ENCODE assay signal across 11 cellular contexts in the genomic region with DNA sequence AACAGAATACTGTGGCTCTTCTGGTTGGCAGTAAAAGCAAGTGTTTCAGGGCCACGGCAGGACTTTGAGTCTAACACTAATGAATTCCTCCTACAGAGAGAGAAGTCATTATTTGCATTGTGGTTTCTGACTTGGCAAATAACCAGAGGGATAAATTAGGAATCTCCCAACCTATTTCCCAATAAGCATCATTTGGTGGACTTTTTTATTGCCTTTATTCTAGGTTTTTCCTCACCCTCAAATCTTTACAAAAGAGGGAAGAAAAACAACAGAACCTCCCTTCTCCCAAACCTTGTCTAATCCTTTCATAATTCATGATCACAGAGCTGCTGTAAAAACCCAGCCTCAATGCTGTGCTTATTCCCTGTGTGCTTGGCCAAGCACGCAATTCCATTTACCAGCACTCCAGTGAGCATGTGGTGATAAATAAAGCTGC.
DNase-seq lines count a peak whose midpoint lies in the region; ATAC-seq and TF ChIP-seq lines count a peak whose summit lies in the region.
"Had no signal": no experiment of that assay in that cellular context is flagged by ENCODE, and none has a peak within 500 bp of the region (broad histone marks: within the 10 kb centered on the region; RNA-seq: fewer than 3 reads in every experiment).

No MANE protein-coding gene starts in this region.

- H3K9me3 Mint-ChIP-seq in natural killer cell: no peaks in the 10 kb centered on the region
- H3K9me3 Mint-ChIP-seq: neural crest cell had no signal

- H3K4me1 ChIP-seq in heart right ventricle: no peaks in the 10 kb centered on the region
- H3K4me1 ChIP-seq: foreskin keratinocyte had no signal

- intact Hi-C loops in natural killer cell (cut with micrococcal nuclease): no loop called here
- intact Hi-C loops in heart right ventricle (cut with DNase I): no loop called here

- H3K27me3 Mint-ChIP-seq in natural killer cell (ENCODE audit: low read depth in 2 of 2): peaks cover 17 to 32% of the 10 kb centered on the region in 2 donors

- H3K4me1 Mint-ChIP-seq in natural killer cell: no peaks in the 10 kb centered on the region

- no peaks in the 10 kb centered on the region for H3K36me3 Mint-ChIP-seq in natural killer cell

- H3K27ac Mint-ChIP-seq in natural killer cell: no peak overlapping the region

- H3K27ac ChIP-seq in SK-N-MC (peak overlapping the region; percentile 80), heart right ventricle (no peak overlapping the region)
- H3K27ac ChIP-seq: foreskin keratinocyte, HL-60 had no signal

- DNase-seq in AG09309 (ENCODE audit: low read depth) (peak; percentile 46), HuH-7 (ENCODE audit: low spot score) (peak; percentile 59), SK-N-MC (ENCODE audit: low read depth, low spot score) (no peak), kidney tubule cell (ENCODE audit: low spot score) (peak; percentile 49), SW480 (ENCODE audit: low spot score) (no peak), natural killer cell (no peak), heart right ventricle (no peak)
- no peak for DNase-seq in effector CD4-positive, alpha-beta T cell
- DNase-seq: foreskin keratinocyte had no signal

- no peaks in the 10 kb centered on the region for H3K9me3 ChIP-seq in SK-N-MC (ENCODE audit: low read depth, low read length)
- H3K9me3 ChIP-seq in heart right ventricle: no peaks in the 10 kb centered on the region

- H3K4me3 ChIP-seq in AG09309 (ENCODE audit: control insufficient read depth, low read depth, low read length) (no peak overlapping the region), SK-N-MC (peak overlapping the region; percentile 31), heart right ventricle (no peak overlapping the region)

- ATAC-seq in natural killer cell: no peak
- ATAC-seq in heart right ventricle: no peak
- ATAC-seq: foreskin keratinocyte had no signal

- H3K27me3 ChIP-seq in heart right ventricle: no peaks in the 10 kb centered on the region
- H3K27me3 ChIP-seq: foreskin keratinocyte had no signal

- TF ChIP-seq CTCF in AG09309 (IDR thresholded peaks at IDR 0.05; ENCODE audit: control insufficient read depth, insufficient read depth, low read depth, low read length, missing control alignments) (no peak), natural killer cell (IDR thresholded peaks at IDR 0.05) (no peak), heart right ventricle (IDR thresholded peaks at IDR 0.05) (no peak)

- H3K36me3 ChIP-seq in SK-N-MC (ENCODE audit: insufficient read depth, low read length) (no peaks in the 10 kb centered on the region), heart right ventricle (no peaks in the 10 kb centered on the region)

- WGBS in heart right ventricle, 2 donors: 81 to 89% methylated on average over 2 of the region's 2 CpGs

- no peak overlapping the region for H3K4me3 Mint-ChIP-seq in natural killer cell
- H3K4me3 Mint-ChIP-seq: neural crest cell had no signal

- H3K9ac ChIP-seq in SK-N-MC (ENCODE audit: insufficient read length): no peak overlapping the region

Comparison
In these comparisons a context has a peak if more than half of its experiments do, and no peak if none do; other contexts are left out.
1. DNase-seq: peak in AG09309 (single experiment), HuH-7 (single experiment) and kidney tubule cell (single experiment); none in SK-N-MC (single experiment), SW480 (single experiment), natural killer cell (single experiment), effector CD4-positive, alpha-beta T cell (single experiment) and heart right ventricle (0 of 2).